ENCODE assay signal across 8 cellular contexts in the genomic region with DNA sequence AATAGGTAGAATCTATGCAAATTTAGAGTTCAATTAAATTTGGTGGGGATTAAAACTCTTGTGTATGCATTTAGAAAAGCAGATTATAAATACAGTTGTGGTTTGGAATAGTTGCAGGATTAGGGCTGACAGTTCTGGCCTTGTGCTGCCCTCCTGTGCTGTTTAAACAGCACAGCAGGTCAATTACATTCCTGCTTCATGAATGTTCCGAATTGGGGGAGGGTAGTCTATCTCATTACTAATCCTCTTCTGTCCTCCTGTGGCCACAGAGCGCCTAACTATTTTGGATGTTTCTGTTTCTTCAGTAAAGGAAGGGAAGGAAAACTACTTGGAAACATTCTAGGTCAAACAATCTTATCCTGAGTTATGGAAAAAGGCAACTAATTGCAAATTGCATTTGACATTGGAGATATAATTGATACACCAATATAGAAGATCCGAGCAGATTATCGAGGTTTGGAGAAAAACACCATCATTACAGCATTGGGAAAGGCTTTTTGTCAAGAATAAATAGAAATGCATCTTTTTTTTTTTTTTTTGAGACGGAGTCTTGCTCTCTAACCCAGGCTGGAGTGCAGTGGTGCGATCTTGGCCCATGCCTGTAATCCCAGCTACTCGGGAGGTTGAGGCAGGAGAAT. TPM values are rescaled to one million over a fixed set of nuclear protein-coding genes. Genes with fewer than 3 reads are reported as not detected.
DNase-seq lines count a peak whose midpoint lies in the region; ATAC-seq and TF ChIP-seq lines count a peak whose summit lies in the region.

No MANE protein-coding gene starts in this region.

- H3K27me3 ChIP-seq in HCT116 (ENCODE audit: insufficient read depth, low read length) (no peaks in the 10 kb centered on the region), SK-N-SH (ENCODE audit: insufficient read depth) (no peaks in the 10 kb centered on the region), endodermal cell (ENCODE audit: control insufficient read depth, insufficient read depth, low read length, poor library complexity, severe bottlenecking) (no peaks in the 10 kb centered on the region), mesenchymal stem cell (ENCODE audit: control insufficient read depth in 1 of 2, insufficient read depth in 1 of 2, low read length in 2 of 2) (no peaks in the 10 kb centered on the region)

- no peak overlapping the region for H2BK15ac ChIP-seq in mesenchymal stem cell (ENCODE audit: low read depth, poor library complexity, severe bottlenecking)

- peak; percentile 97 for TF ChIP-seq RAD21 in HCT116 (IDR thresholded peaks at IDR 0.05; ENCODE audit: low read depth)
- TF ChIP-seq RAD21 in SK-N-SH (IDR thresholded peaks at IDR 0.05; ENCODE audit: low read length) = peak; percentile 100

- H3K4me1 Mint-ChIP-seq in endodermal cell = peaks cover 12% of the 10 kb centered on the region

- no peak overlapping the region for H3K18ac ChIP-seq in mesenchymal stem cell (ENCODE audit: low read depth in 1 of 2, low read length in 2 of 2)

- 35% methylated on average over 7 of the region's 7 CpGs for WGBS in SK-N-SH (ENCODE audit: low lambda C conversion rate)
- 55 to 71% methylated on average over 4 to 6 of the region's 7 CpGs for WGBS in endodermal cell (ENCODE audit: insufficient coverage in 1 of 2, insufficient read length in 1 of 2), 2 experiments
- WGBS in mesenchymal stem cell = 79% methylated on average over 2 of the region's 7 CpGs

- H3K27ac ChIP-seq in HCT116 (ENCODE audit: low read depth, low read length) (no peak overlapping the region), SK-N-SH (ENCODE audit: low read depth in 2 of 2, low read length in 1 of 2) (no peak overlapping the region), endodermal cell (ENCODE audit: low read depth, low read length) (no peak overlapping the region), mesenchymal stem cell (ENCODE audit: low read length, poor library complexity, severe bottlenecking) (no peak overlapping the region)

- no peak overlapping the region for H2AK5ac ChIP-seq in mesenchymal stem cell (ENCODE audit: low read length, severe bottlenecking)

- no TSS peak for BruUV-seq in HCT116 (replicated peaks; lab: Mats Ljungman, UMichigan)

- RAD21 ChIA-PET in HCT116 (lab: Charles Lee; ENCODE audit: low non-redundant PET in 1 of 2, low total read pairs in 2 of 2, uncharacterized antibody in 2 of 2, unreplicated experiment in 2 of 2) = interaction anchor here in 1 of 2 experiments (0.7 kb wide), 1 partner anchor 590 kb away, joined by 3 read pairs; no protein-coding TSS in a partner anchor

- H3K27ac Mint-ChIP-seq in endodermal cell = no peak overlapping the region

- peaks cover 9 to 14% of the 10 kb centered on the region in 2 experiments for H3K4me1 ChIP-seq in HCT116 (ENCODE audit: control insufficient read depth in 1 of 2, insufficient read depth in 2 of 2, low read length in 2 of 2)
- H3K4me1 ChIP-seq in SK-N-SH (ENCODE audit: control insufficient read depth in 1 of 2, insufficient read depth in 2 of 2, low read depth in 1 of 2, low read length in 1 of 2) = no peaks in the 10 kb centered on the region
- no peaks in the 10 kb centered on the region for H3K4me1 ChIP-seq in endodermal cell (ENCODE audit: control insufficient read depth, insufficient read depth, low read length)
- peaks cover 3% of the 10 kb centered on the region for H3K4me1 ChIP-seq in mesenchymal stem cell (ENCODE audit: control insufficient read depth, insufficient read depth, low read depth, low read length)

- TF ChIP-seq POLR2A in HCT116 (IDR thresholded peaks at IDR 0.05; ENCODE audit: borderline replicate concordance, extremely low read depth, insufficient read depth, insufficient read length) = no peak

- no peak overlapping the region for H3K14ac ChIP-seq in mesenchymal stem cell (ENCODE audit: low read length in 2 of 2)

- intact Hi-C loops in Right ventricle myocardium inferior (cut with DNase I) (loop anchor here (5.0 kb wide), 2 partner anchors 62 to 327 kb away; no protein-coding TSS in a partner anchor), cardiac septum (cut with DNase I) (no loop called here), HCT116 (cut with micrococcal nuclease) (loop anchor here (1.0 to 10.0 kb wide), 6 partner anchors 140 to 1150 kb away; partner anchors contain the start of gene DUSP16)

- H3K4me3 ChIP-seq in HCT116 (replicated peaks in 1 of 2; ENCODE audit: low read depth in 1 of 2, low read length in 2 of 2) (no peak overlapping the region), SK-N-SH (ENCODE audit: low read depth in 2 of 2, low read length in 1 of 2) (peak overlapping the region in 1 of 2 experiments; percentile 28; a peak in 1 of 4 replicates), endodermal cell (ENCODE audit: low read length) (no peak overlapping the region), mesenchymal stem cell (ENCODE audit: insufficient read depth in 1 of 2, low read depth in 1 of 2, low read length in 2 of 2) (no peak overlapping the region)

- CTCF ChIA-PET in HCT116 (lab: Charles Lee) (interaction anchor here (0.7 kb wide), 1 partner anchor 672 kb away, joined by 3 read pairs; no protein-coding TSS in a partner anchor), SK-N-SH (lab: Yijun Ruan, JAX) (interaction anchor here (0.6 to 4.9 kb wide), 12 partner anchors 18 to 1149 kb away, joined by 3 to 35 read pairs (median 4); partner anchors contain the start of gene DUSP16)

- POLR2A ChIA-PET in HCT116 (lab: Charles Lee) (no interaction called here), SK-N-SH (lab: Yijun Ruan, JAX) (interaction anchor here (1.4 kb wide), 1 partner anchor 9 kb away, joined by 3 read pairs; no protein-coding TSS in a partner anchor)

- H3K36me3 ChIP-seq in HCT116 (ENCODE audit: control insufficient read depth in 1 of 2, insufficient read depth in 2 of 2, low read length in 2 of 2) (no peaks in the 10 kb centered on the region), SK-N-SH (replicated peaks in 1 of 2; ENCODE audit: control insufficient read depth in 1 of 2, insufficient read depth in 2 of 2, low read length in 1 of 2) (no peaks in the 10 kb centered on the region), endodermal cell (ENCODE audit: control insufficient read depth, insufficient read depth, low read length) (no peaks in the 10 kb centered on the region), mesenchymal stem cell (ENCODE audit: control insufficient read depth in 1 of 2, insufficient read depth in 2 of 2, low read depth in 1 of 2, low read length in 2 of 2) (no peaks in the 10 kb centered on the region)

- no peaks in the 10 kb centered on the region for H3K79me1 ChIP-seq in mesenchymal stem cell (replicated peaks; ENCODE audit: low read length, poor library complexity, severe bottlenecking)

- no peak overlapping the region for H2BK120ac ChIP-seq in mesenchymal stem cell (ENCODE audit: low read depth, low read length)

- H3K27me3 Mint-ChIP-seq in endodermal cell (ENCODE audit: insufficient read depth) = no peaks in the 10 kb centered on the region

- no peaks in the 10 kb centered on the region for H3K9me3 Mint-ChIP-seq in endodermal cell

- ATAC-seq in Right ventricle myocardium inferior (peak; percentile 98), HCT116 (peak; percentile 99)

- no peak for DNase-seq in Right ventricle myocardium inferior (ENCODE audit: missing footprints)
- no peak for DNase-seq in cardiac septum (ENCODE audit: low spot score)
- peak; percentile 84 for DNase-seq in HCT116 (ENCODE audit: low read depth, low spot score)
- peak; percentile 73 to 96 (median 81) for DNase-seq in NCI-H1417 (lab: John Stamatoyannopoulos, UW)
- DNase-seq in SK-N-SH = peak; percentile 78
- peak; percentile 81 for DNase-seq in endodermal cell
- DNase-seq in mesenchymal stem cell = peak; percentile 93
- no peak for DNase-seq in activated effector memory CD4-positive, alpha-beta T cell treated with Interleukin-2 at 50 U/mL for 16 hours

- H3K23ac ChIP-seq in mesenchymal stem cell (ENCODE audit: low read length in 2 of 2) = no peak overlapping the region

- H4K20me1 ChIP-seq in HCT116 (ENCODE audit: insufficient read depth) = no peaks in the 10 kb centered on the region
- H4K20me1 ChIP-seq in SK-N-SH (ENCODE audit: insufficient read depth) = no peaks in the 10 kb centered on the region

- H4K8ac ChIP-seq in mesenchymal stem cell (ENCODE audit: low read length) = no peak overlapping the region

- H4K91ac ChIP-seq in mesenchymal stem cell (ENCODE audit: low read length) = no peak overlapping the region

- no peaks in the 10 kb centered on the region for H3K9me3 ChIP-seq in HCT116 (ENCODE audit: control insufficient read depth in 1 of 2, insufficient read depth in 1 of 2, low read depth in 1 of 2, low read length in 2 of 2)
- H3K9me3 ChIP-seq in SK-N-SH = no peaks in the 10 kb centered on the region
- no peaks in the 10 kb centered on the region for H3K9me3 ChIP-seq in endodermal cell (ENCODE audit: control insufficient read depth, low read length)
- no peaks in the 10 kb centered on the region for H3K9me3 ChIP-seq in mesenchymal stem cell (ENCODE audit: control insufficient read depth, low read length)

- no peaks in the 10 kb centered on the region for H3K36me3 Mint-ChIP-seq in endodermal cell (ENCODE audit: low read depth)

- H3K4ac ChIP-seq in mesenchymal stem cell (ENCODE audit: low read depth in 1 of 2, low read length in 2 of 2) = no peak overlapping the region

- H3K4me3 Mint-ChIP-seq in endodermal cell = no peak overlapping the region

- no peaks in the 10 kb centered on the region for H3K9me2 ChIP-seq in HCT116 (ENCODE audit: insufficient read depth)
- no peaks in the 10 kb centered on the region for H3K9me2 ChIP-seq in SK-N-SH

- H3K79me2 ChIP-seq in HCT116 (ENCODE audit: insufficient read depth, low read length) = no peaks in the 10 kb centered on the region
- no peaks in the 10 kb centered on the region for H3K79me2 ChIP-seq in SK-N-SH (ENCODE audit: insufficient read depth)

- H3K9ac ChIP-seq in HCT116 (ENCODE audit: low read length) (no peak overlapping the region), SK-N-SH (no peak overlapping the region), endodermal cell (ENCODE audit: extremely low read depth, low read length, poor library complexity, severe bottlenecking) (no peak overlapping the region), mesenchymal stem cell (ENCODE audit: low read length) (peak overlapping the region; percentile 51)

- peak overlapping the region; percentile 60 for H3K4me2 ChIP-seq in HCT116 (ENCODE audit: low read length)
- H3K4me2 ChIP-seq in SK-N-SH = peak overlapping the region; percentile 41; the same call in 1 of the 2 replicates
- peak overlapping the region; percentile 12 for H3K4me2 ChIP-seq in mesenchymal stem cell (ENCODE audit: low read length, poor library complexity, severe bottlenecking)

- H3F3A ChIP-seq in SK-N-SH (replicated peaks; ENCODE audit: insufficient read depth) = no peaks in the 10 kb centered on the region

- H2BK5ac ChIP-seq in mesenchymal stem cell (ENCODE audit: low read depth, low read length, poor library complexity, severe bottlenecking) = no peak overlapping the region

- TF ChIP-seq CTCF in HCT116 (IDR thresholded peaks at IDR 0.05 in 2 of 3, conservative IDR thresholded peaks at IDR 0.05 in 1 of 3; ENCODE audit: borderline replicate concordance in 1 of 3, insufficient read depth in 1 of 3, low read depth in 2 of 3, low read length in 2 of 3) (peak; percentile 78 to 99 (median 98)), SK-N-SH (IDR thresholded peaks at IDR 0.05) (peak; percentile 100), endodermal cell (conservative IDR thresholded peaks at IDR 0.05) (peak; percentile 100)

- H2BK12ac ChIP-seq in mesenchymal stem cell (ENCODE audit: low read length in 2 of 2) = no peak overlapping the region

- TF ChIP-seq EP300 in SK-N-SH (IDR thresholded peaks at IDR 0.05; ENCODE audit: borderline replicate concordance in 1 of 2, low read depth in 1 of 2, low read length in 1 of 2) = peak in 1 of 2 experiments; percentile 62; a peak in 2 of 4 replicates

- H2AFZ ChIP-seq in HCT116 (ENCODE audit: low read depth, low read length, poor library complexity, severe bottlenecking) = peak overlapping the region; percentile 90
- peak overlapping the region; percentile 56 for H2AFZ ChIP-seq in SK-N-SH (ENCODE audit: low read depth)
- no peak overlapping the region for H2AFZ ChIP-seq in mesenchymal stem cell (ENCODE audit: low read depth, low read length)

RNA-seq across cellular contexts. Expression of gene GPR19, which starts 8.7 kb away (rescaled TPM):
- total RNA-seq in Right ventricle myocardium inferior (not detected), cardiac septum (not detected), HCT116 (2021; ENCODE audit: unreplicated experiment) (2.2 TPM), endodermal cell (1 to 10 TPM; 5.4 to 7.2 TPM)
- 1.3 and 1.6 TPM in 2 replicates for polyA plus RNA-seq in HCT116 (2012)
- 0.41 and 0.55 TPM in 2 replicates for polyA plus RNA-seq in SK-N-SH (2012; rRNA removed)
- 0.37 and 0.39 TPM in 2 replicates for polyA plus RNA-seq in SK-N-SH (2012; cell fraction: cytosol; rRNA removed)
- 0.23 and 0.66 TPM in 2 replicates for polyA plus RNA-seq in SK-N-SH (2012; cell fraction: nucleus; rRNA removed)
- polyA plus RNA-seq in endodermal cell (2013, experiment 1 of 2) = 15.4 TPM
- polyA plus RNA-seq in endodermal cell (2013, experiment 2 of 2) = 11.8 TPM
- polyA plus RNA-seq in mesenchymal stem cell (2013, experiment 1 of 2) = 0.28 TPM
- polyA plus RNA-seq in mesenchymal stem cell (2013, experiment 2 of 2) = 0.22 TPM

RNA-seq across cellular contexts. Expression of gene CDKN1B, which starts 12.5 kb away (rescaled TPM):
- 38.0 TPM for total RNA-seq in Right ventricle myocardium inferior
- total RNA-seq in cardiac septum = 29.5 TPM
- total RNA-seq in HCT116 (2021; ENCODE audit: unreplicated experiment) = 33.1 TPM
- 13.9 and 17.1 TPM in 2 replicates for polyA plus RNA-seq in HCT116 (2012)
- 6.8 and 9.2 TPM in 2 replicates for polyA plus RNA-seq in SK-N-SH (2012; rRNA removed)
- 6.9 and 8.8 TPM in 2 replicates for polyA plus RNA-seq in SK-N-SH (2012; cell fraction: cytosol; rRNA removed)
- polyA plus RNA-seq in SK-N-SH (2012; cell fraction: nucleus; rRNA removed) = 7.4 and 8.4 TPM in 2 replicates
- 10 to 100 TPM; 40.1 to 63.9 TPM for total RNA-seq in endodermal cell
- polyA plus RNA-seq in endodermal cell (2013, experiment 1 of 2) = 52.2 TPM
- 53.2 TPM for polyA plus RNA-seq in endodermal cell (2013, experiment 2 of 2)
- 19.0 TPM for polyA plus RNA-seq in mesenchymal stem cell (2013, experiment 1 of 2)
- polyA plus RNA-seq in mesenchymal stem cell (2013, experiment 2 of 2) = 19.7 TPM

Comparison
In these comparisons a context has a peak if more than half of its experiments do, and no peak if none do; other contexts are left out.
1. DNase-seq: peak in HCT116 (single experiment), NCI-H1417 (3 of 3), SK-N-SH (single experiment), endodermal cell (single experiment) and mesenchymal stem cell (single experiment); none in Right ventricle myocardium inferior (single experiment), cardiac septum (single experiment) and activated effector memory CD4-positive, alpha-beta T cell treated with Interleukin-2 at 50 U/mL for 16 hours (single experiment).
2. Peak in every context shown above with its lines, with median percentiles within 50 percentile points of each other: H3K4me2 ChIP-seq and CTCF ChIP-seq.